In genomic region chr5:179700401-179700918, GRCh38 we compare ENCODE assay signal across 8 cellular contexts. TPM values are rescaled to one million over a fixed set of nuclear protein-coding genes. Genes with fewer than 3 reads are reported as not detected.
DNase-seq lines count a peak whose midpoint lies in the region; ATAC-seq and TF ChIP-seq lines count a peak whose summit lies in the region.

No MANE protein-coding gene starts in this region.

- H3K56ac ChIP-seq in H9 (ENCODE audit: insufficient read length, low read depth, low read length): no peak overlapping the region

- no CpG with 5 or more reads among the region's 7 CpGs for WGBS in H9 (ENCODE audit: extremely low coverage, insufficient read length, low lambda C conversion rate)

- H3K36me3 ChIP-seq in Peyer's patch: peaks cover 0 to 30% (median 0%) of the 10 kb centered on the region in 3 donors

- peaks cover 7% of the 10 kb centered on the region; the same call in 1 of the 2 replicates for H3K4me1 ChIP-seq in H9 (ENCODE audit: insufficient read depth, low read length)
- peaks cover 0 to 54% (median 4%) of the 10 kb centered on the region in 4 donors for H3K4me1 ChIP-seq in Peyer's patch

- H3K4me2 ChIP-seq in H9 (ENCODE audit: insufficient read depth, insufficient read length, low read length): peak overlapping the region; percentile 81

- H3K23me2 ChIP-seq in H9 (ENCODE audit: insufficient read length, low read depth, low read length, poor library complexity, severe bottlenecking): peaks cover 7% of the 10 kb centered on the region

- H3K27me3 Mint-ChIP-seq in H9 (ENCODE audit: low read depth): no peaks in the 10 kb centered on the region

- peak overlapping the region in 2 of 3 experiments; percentile 11 to 40; a peak in 4 of 7 replicates for H3K27ac Mint-ChIP-seq in H9

- H3K27ac ChIP-seq in H9 (ENCODE audit: insufficient read length, low read depth, low read length) (no peak overlapping the region), Peyer's patch (peak overlapping the region in 3 of 4 donors; percentile 19 to 98 (median 95))

- H3K14ac ChIP-seq in H9 (ENCODE audit: insufficient read depth, low read length): no peak overlapping the region

- peaks cover 35 to 48% (median 38%) of the 10 kb centered on the region in 3 experiments for H3K36me3 Mint-ChIP-seq in H9 (ENCODE audit: insufficient read depth in 1 of 3, low read depth in 3 of 3)

- H3K9me3 ChIP-seq in H9 (ENCODE audit: control insufficient read depth, low read depth, low read length): no peaks in the 10 kb centered on the region
- H3K9me3 ChIP-seq in Peyer's patch: no peaks in the 10 kb centered on the region

- H3K4me1 Mint-ChIP-seq in H9: peaks cover 34 to 49% of the 10 kb centered on the region in 2 experiments

- H3K18ac ChIP-seq in H9 (ENCODE audit: insufficient read length, low read depth, low read length): no peak overlapping the region

- peak overlapping the region; percentile 61 for H3K9ac ChIP-seq in H9 (ENCODE audit: extremely low read depth, insufficient read length, low read length)

- H3K4ac ChIP-seq in H9 (ENCODE audit: low read depth, low read length): no peak overlapping the region

- no peak overlapping the region for H4K5ac ChIP-seq in H9 (ENCODE audit: insufficient read length, low read depth, low read length)

- no peak overlapping the region for H2BK20ac ChIP-seq in H9 (ENCODE audit: low read depth, low read length, poor library complexity, severe bottlenecking)

- no peak overlapping the region for H2BK12ac ChIP-seq in H9 (ENCODE audit: insufficient read length, low read depth, low read length)

- no peak overlapping the region for H4K8ac ChIP-seq in H9 (replicated peaks; ENCODE audit: insufficient read length, low read depth, low read length)

- H3K9me3 Mint-ChIP-seq in H9: peaks cover 0 to 6% of the 10 kb centered on the region in 2 experiments; a peak in 3 of 5 replicates

- H3K23ac ChIP-seq in H9 (ENCODE audit: insufficient read length, low read depth, low read length): no peak overlapping the region

- H3K27me3 ChIP-seq in H9 (ENCODE audit: insufficient read depth, low read length) (no peaks in the 10 kb centered on the region), Peyer's patch (no peaks in the 10 kb centered on the region)

- peak overlapping the region; percentile 92 to 99 for H3K4me3 Mint-ChIP-seq in H9

- ATAC-seq in HG03108 (IDR thresholded peaks at IDR 0.05; ENCODE audit: unreplicated experiment) (no peak), HG03457 (IDR thresholded peaks at IDR 0.05; ENCODE audit: unreplicated experiment) (no peak)

- H2BK15ac ChIP-seq in H9 (ENCODE audit: low read depth, low read length): no peak overlapping the region

- no peak overlapping the region for H2AFZ ChIP-seq in H9 (ENCODE audit: low read length)

- TF ChIP-seq CTCF in H9 (conservative IDR thresholded peaks at IDR 0.05) (no peak), Peyer's patch (IDR thresholded peaks at IDR 0.05) (no peak)

- peaks cover 39% of the 10 kb centered on the region for H3K79me2 ChIP-seq in H9 (ENCODE audit: insufficient read depth, low read length)

- no peak for TF ChIP-seq POLR2A in Peyer's patch (IDR thresholded peaks at IDR 0.05)
- no peak for TF ChIP-seq POLR2A in erythroblast (IDR thresholded peaks at IDR 0.05; ENCODE audit: low read length)

- peak overlapping the region in 2 of 4 donors; percentile 91 to 94 for H3K4me3 ChIP-seq in Peyer's patch

- H3T11ph ChIP-seq in H9 (ENCODE audit: low read length): no peak overlapping the region

- no peak overlapping the region for H4K91ac ChIP-seq in H9 (ENCODE audit: insufficient read length, low read depth, low read length)

- no peak overlapping the region for H2BK120ac ChIP-seq in H9 (ENCODE audit: low read depth, low read length, poor library complexity, severe bottlenecking)

- H2BK5ac ChIP-seq in H9 (ENCODE audit: insufficient read length, low read length): no peak overlapping the region

- H4K20me1 ChIP-seq in H9 (ENCODE audit: control insufficient read depth, insufficient read depth, insufficient read length): no peaks in the 10 kb centered on the region

- DNase-seq in H9: no peak
- peak in 1 of 3 donors; percentile 24 for DNase-seq in Peyer's patch
- DNase-seq in erythroblast (lab: John Stamatoyannopoulos, UW): peak; percentile 84 to 92
- DNase-seq in renal cortical epithelial cell (ENCODE audit: low read depth): peak; percentile 55
- DNase-seq in SK-N-DZ (ENCODE audit: low spot score): no peak
- no peak for DNase-seq in stimulated activated CD4-positive, alpha-beta T cell treated with anti-CD3 and anti-CD28 coated beads, Interleukin-2, amount 100 ng/mL, for 48 hours

- H3K79me1 ChIP-seq in H9 (ENCODE audit: insufficient read depth, low read depth, low read length, poor library complexity, severe bottlenecking): no peaks in the 10 kb centered on the region

- H2AK5ac ChIP-seq in H9 (ENCODE audit: insufficient read length, low read length): no peak overlapping the region

RNA-seq across cellular contexts. Expression of gene CANX, which starts 1.7 kb away (rescaled TPM):
- total RNA-seq in H9 (2021) (518 and 538 TPM in 2 replicates), Peyer's patch (100 to 1,000 TPM; 171 to 324 (median 287) TPM), renal cortical epithelial cell (755 and 1,435 TPM in 2 replicates)
- 272 and 278 TPM in 2 replicates for polyA plus RNA-seq in SK-N-DZ (2014; cell fraction: cytosol; rRNA removed)
- 116 and 122 TPM in 2 replicates for polyA plus RNA-seq in SK-N-DZ (2014; cell fraction: nucleus; rRNA removed)

RNA-seq across cellular contexts. Expression of gene CBY3, which starts 19.6 kb away (rescaled TPM):
- 0.50 and 1.6 TPM in 2 replicates for total RNA-seq in H9 (2021)
- not detected for total RNA-seq in Peyer's patch
- total RNA-seq in renal cortical epithelial cell: not detected in 2 replicates
- not detected in 2 replicates for polyA plus RNA-seq in SK-N-DZ (2014; cell fraction: cytosol; rRNA removed)
- not detected in 2 replicates for polyA plus RNA-seq in SK-N-DZ (2014; cell fraction: nucleus; rRNA removed)

RNA-seq across cellular contexts. Expression of gene MAML1, which starts 32.2 kb away (rescaled TPM):
- total RNA-seq in H9 (2021) (50.8 and 51.1 TPM in 2 replicates), Peyer's patch (10 to 100 TPM; 29.6 to 43.1 (median 37.3) TPM), renal cortical epithelial cell (4.2 and 14.5 TPM in 2 replicates)
- 18.7 and 19.6 TPM in 2 replicates for polyA plus RNA-seq in SK-N-DZ (2014; cell fraction: cytosol; rRNA removed)
- 11.8 and 19.5 TPM in 2 replicates for polyA plus RNA-seq in SK-N-DZ (2014; cell fraction: nucleus; rRNA removed)

Comparison
In these comparisons a context has a peak if more than half of its experiments do, and no peak if none do; other contexts are left out.
1. DNase-seq: peak in erythroblast (2 of 2) and renal cortical epithelial cell (single experiment); none in H9 (single experiment), SK-N-DZ (single experiment) and stimulated activated CD4-positive, alpha-beta T cell treated with anti-CD3 and anti-CD28 coated beads, Interleukin-2, amount 100 ng/mL, for 48 hours (0 of 2).